In genomic region chrX:150429577-150429976, GRCh38 we compare ENCODE assay signal across 14 cellular contexts.
DNase-seq lines count a peak whose midpoint lies in the region; ATAC-seq and TF ChIP-seq lines count a peak whose summit lies in the region.
"Had no signal": no experiment of that assay in that cellular context is flagged by ENCODE, and none has a peak within 500 bp of the region (broad histone marks: within the 10 kb centered on the region; RNA-seq: fewer than 3 reads in every experiment).

No MANE protein-coding gene starts in this region.

- H3K9me3 ChIP-seq in PC-9 (ENCODE audit: insufficient read depth, low read depth) (no peaks in the 10 kb centered on the region; the same call in 1 of the 2 replicates), BE2C (no peaks in the 10 kb centered on the region)
- H3K9me3 ChIP-seq: uterus had no signal

- intact Hi-C loops in PC-9 (cut with micrococcal nuclease; ENCODE audit: unreplicated experiment), result no loop called here

- peaks cover 4% of the 10 kb centered on the region for H3K4me1 Mint-ChIP-seq in activated naive CD4-positive, alpha-beta T cell treated with anti-CD3 and anti-CD28 coated beads, Interleukin-2, amount 10 ng/mL, durations not matched to agents 7 days and 5 days

- no peak overlapping the region for H3K4me2 ChIP-seq in PC-9

- 0 out of 2 replicates have a peak, but pooled peaks cover 7% of the 10 kb centered on the region for H3F3A ChIP-seq in PC-9 (ENCODE audit: insufficient read depth, low read depth)

- BruUV-seq in PC-9 (replicated peaks; lab: Mats Ljungman, UMichigan), result no TSS peak

- H3K27ac ChIP-seq in PC-9, result peak overlapping the region; percentile 52; the same call in 1 of the 2 replicates
- H3K27ac ChIP-seq: uterus had no signal

- no peaks in the 10 kb centered on the region for H4K20me1 ChIP-seq in PC-9 (ENCODE audit: insufficient read depth)

- no peak overlapping the region for H3K4me3 Mint-ChIP-seq in activated naive CD4-positive, alpha-beta T cell treated with anti-CD3 and anti-CD28 coated beads, Interleukin-2, amount 10 ng/mL, durations not matched to agents 7 days and 5 days

- no peak for DNase-seq in activated naive CD4-positive, alpha-beta T cell treated with anti-CD3 and anti-CD28 coated beads, Interleukin-2, amount 10 ng/mL, durations not matched to agents 7 days and 5 days
- DNase-seq in activated naive CD4-positive, alpha-beta T cell treated with anti-CD3 and anti-CD28 coated beads, Interleukin-2, amount 50 U/mL, for 16 hours, result no peak
- DNase-seq in PC-9 (peak in 1 of 2 experiments; percentile 67), stromal cell of bone marrow (ENCODE audit: low read depth) (peak; percentile 62), BE2C (no peak), NAMALWA (ENCODE audit: low spot score) (no peak), NCI-H1694 treated with DMSO at 0.1 percent for 48 hours (lab: John Stamatoyannopoulos, UW) (no peak)
- DNase-seq: activated effector memory CD4-positive, alpha-beta T cell treated with anti-CD3 and anti-CD28 coated beads, Interleukin-2, amount 50 U/mL, for 16 hours; glutamatergic neuron; left ventricle myocardium superior; NCI-H1092; NCI-H526 treated with DMSO at 0.1 percent for 48 hours; uterus had no signal

- peaks cover 2% of the 10 kb centered on the region for H3K36me3 Mint-ChIP-seq in activated naive CD4-positive, alpha-beta T cell treated with anti-CD3 and anti-CD28 coated beads, Interleukin-2, amount 10 ng/mL, durations not matched to agents 7 days and 5 days

- H3K79me2 ChIP-seq in PC-9 (ENCODE audit: low read depth), result no peaks in the 10 kb centered on the region

- H3K4me1 ChIP-seq in PC-9 (replicated peaks; ENCODE audit: insufficient read depth), result peaks cover 4% of the 10 kb centered on the region
- no peaks in the 10 kb centered on the region for H3K4me1 ChIP-seq in BE2C
- H3K4me1 ChIP-seq: uterus had no signal

- peak; percentile 55 for ATAC-seq in esophagus mucosa
- ATAC-seq: left ventricle myocardium superior had no signal

- peaks cover 8% of the 10 kb centered on the region for H3K27me3 Mint-ChIP-seq in activated naive CD4-positive, alpha-beta T cell treated with anti-CD3 and anti-CD28 coated beads, Interleukin-2, amount 10 ng/mL, durations not matched to agents 7 days and 5 days

- no peaks in the 10 kb centered on the region for H3K36me3 ChIP-seq in PC-9 (ENCODE audit: low read depth)
- H3K36me3 ChIP-seq in BE2C, result no peaks in the 10 kb centered on the region
- H3K36me3 ChIP-seq: uterus had no signal

- no peak overlapping the region for H3K4me3 ChIP-seq in PC-9
- H3K4me3 ChIP-seq in BE2C (ENCODE audit: low read depth, low read length), result no peak overlapping the region
- H3K4me3 ChIP-seq: uterus had no signal

- H3K27me3 ChIP-seq in PC-9 (ENCODE audit: insufficient read depth, low read depth) (no peaks in the 10 kb centered on the region), BE2C (no peaks in the 10 kb centered on the region)
- H3K27me3 ChIP-seq: uterus had no signal

- H2AFZ ChIP-seq in PC-9, result no peak overlapping the region

- no peaks in the 10 kb centered on the region for H3K9me3 Mint-ChIP-seq in activated naive CD4-positive, alpha-beta T cell treated with anti-CD3 and anti-CD28 coated beads, Interleukin-2, amount 10 ng/mL, durations not matched to agents 7 days and 5 days

- CTCF ChIA-PET in activated naive CD4-positive, alpha-beta T cell treated with anti-CD3 and anti-CD28 coated beads, Interleukin-2, amount 10 ng/mL, durations not matched to agents 7 days and 5 days (lab: Charles Lee), result no interaction called here
- CTCF ChIA-PET in PC-9 (lab: Charles Lee), result no interaction called here

- H3K27ac Mint-ChIP-seq in activated naive CD4-positive, alpha-beta T cell treated with anti-CD3 and anti-CD28 coated beads, Interleukin-2, amount 10 ng/mL, durations not matched to agents 7 days and 5 days, result peak overlapping the region; percentile 42

- TF ChIP-seq CTCF in PC-9 (conservative IDR thresholded peaks at IDR 0.05) (no peak), BE2C (IDR thresholded peaks at IDR 0.05; ENCODE audit: low read depth, low read length) (no peak)

- POLR2A ChIA-PET in PC-9 (lab: Charles Lee; ENCODE audit: unreplicated experiment), result no interaction called here

- peaks cover 8% of the 10 kb centered on the region; the same call in 1 of the 2 replicates for H3K9me2 ChIP-seq in PC-9 (ENCODE audit: insufficient read depth)
